In genomic region chr16:66934839-66935318, GRCh38 we compare ENCODE assay signal across 8 cellular contexts. TPM values are rescaled to one million over a fixed set of nuclear protein-coding genes. Genes with fewer than 3 reads are reported as not detected.
A peak's percentile ranks its signal among the peaks of the same experiment; 100 is the strongest.
DNase-seq lines count a peak whose midpoint lies in the region; ATAC-seq and TF ChIP-seq lines count a peak whose summit lies in the region.
"Not testable (repeated sequence)": the region's sequence is repeated elsewhere in the genome, so short reads cannot be mapped to it uniquely, and the experiment has no call there.

No MANE protein-coding gene starts in this region.

- DNase-seq in astrocyte of the cerebellum (ENCODE audit: low read depth); fibroblast of mammary gland (ENCODE audit: low read depth); gastrocnemius medialis: not testable (repeated sequence)
- DNase-seq in medulla oblongata (ENCODE audit: extremely low spot score) = peak; percentile 27

- H3K9ac ChIP-seq in HUES48 (ENCODE audit: low read depth, low read length) = peak overlapping the region; percentile 27

- not testable (repeated sequence) for TF ChIP-seq CTCF in astrocyte of the cerebellum (IDR thresholded peaks at IDR 0.05; ENCODE audit: low read depth, low read length, missing control alignments); fibroblast of mammary gland (conservative IDR thresholded peaks at IDR 0.05; ENCODE audit: control insufficient read depth, insufficient read depth, low read depth, low read length); gastrocnemius medialis (IDR thresholded peaks at IDR 0.05 in 4 of 5, conservative IDR thresholded peaks at IDR 0.05 in 1 of 5)

- TF ChIP-seq POLR2A in gastrocnemius medialis (IDR thresholded peaks at IDR 0.05) = not testable (repeated sequence)

- ATAC-seq in GM19328 (IDR thresholded peaks at IDR 0.05; ENCODE audit: unreplicated experiment) (peak; percentile 21), gastrocnemius medialis (peak; percentile 3 to 8)

- peak overlapping the region; percentile 96 for H3K27ac Mint-ChIP-seq in T-helper 1 cell treated with Interleukin-12 subunit alpha and Interleukin-12 subunit beta and Interleukin-4 antibody, amounts not matched to agents 30 μg/mL and 1 μg/mL, for 36 hours

- H3K4me3 ChIP-seq in ACC112 (ENCODE audit: low read depth, low read length) (peak overlapping the region; percentile 98), HUES48 (ENCODE audit: low read depth, low read length) (peak overlapping the region; percentile 72), astrocyte of the cerebellum (ENCODE audit: low read depth, low read length) (peak overlapping the region; percentile 78), fibroblast of mammary gland (ENCODE audit: control insufficient read depth, low read depth, low read length) (peak overlapping the region; percentile 96), gastrocnemius medialis (peak overlapping the region; percentile 88 to 99 (median 94))

- H3K4me3 Mint-ChIP-seq in T-helper 1 cell treated with Interleukin-12 subunit alpha and Interleukin-12 subunit beta and Interleukin-4 antibody, amounts not matched to agents 30 μg/mL and 1 μg/mL, for 36 hours = peak overlapping the region; percentile 97

- not testable (repeated sequence) for H3K9me3 ChIP-seq in HUES48 (ENCODE audit: control insufficient read depth, insufficient read depth, low read length); gastrocnemius medialis

- in situ Hi-C loops in astrocyte of the cerebellum (cut with HindIII; ENCODE audit: low sequenced_read_pairs) = loop anchor here (5.0 kb wide), 1 partner anchor 167 kb away; no protein-coding TSS in a partner anchor
- in situ Hi-C loops in gastrocnemius medialis (cut with MboI; ENCODE audit: low sequenced_read_pairs in 4 of 4) = not testable (repeated sequence)

- H3K27me3 Mint-ChIP-seq in T-helper 1 cell treated with Interleukin-12 subunit alpha and Interleukin-12 subunit beta and Interleukin-4 antibody, amounts not matched to agents 30 μg/mL and 1 μg/mL, for 36 hours (ENCODE audit: low read depth) = not testable (repeated sequence)

- H3K27ac ChIP-seq in ACC112 (ENCODE audit: low read depth, low read length) = peak overlapping the region; percentile 44; the same call in 1 of the 2 replicates
- H3K27ac ChIP-seq in HUES48 (ENCODE audit: low read depth, low read length) = not testable (repeated sequence)
- peak overlapping the region; percentile 95 to 99 (median 98) for H3K27ac ChIP-seq in gastrocnemius medialis

- H3K4me1 Mint-ChIP-seq in T-helper 1 cell treated with Interleukin-12 subunit alpha and Interleukin-12 subunit beta and Interleukin-4 antibody, amounts not matched to agents 30 μg/mL and 1 μg/mL, for 36 hours (ENCODE audit: low read depth) = peaks cover 35% of the 10 kb centered on the region

- H3K79me2 ChIP-seq in ACC112 (ENCODE audit: control insufficient read depth, insufficient read depth, low read length, unreplicated experiment) = peaks cover 18% of the 10 kb centered on the region

- not testable (repeated sequence) for H3K9me3 Mint-ChIP-seq in T-helper 1 cell treated with Interleukin-12 subunit alpha and Interleukin-12 subunit beta and Interleukin-4 antibody, amounts not matched to agents 30 μg/mL and 1 μg/mL, for 36 hours

- not testable (repeated sequence) for H3K27me3 ChIP-seq in ACC112 (ENCODE audit: insufficient read depth, low read length); gastrocnemius medialis
- H3K27me3 ChIP-seq in HUES48 (ENCODE audit: control insufficient read depth, insufficient read depth, low read length) = peaks cover 13% of the 10 kb centered on the region

- peaks cover 27% of the 10 kb centered on the region for H3K36me3 Mint-ChIP-seq in T-helper 1 cell treated with Interleukin-12 subunit alpha and Interleukin-12 subunit beta and Interleukin-4 antibody, amounts not matched to agents 30 μg/mL and 1 μg/mL, for 36 hours (ENCODE audit: low read depth)

- H2AFZ ChIP-seq in ACC112 (ENCODE audit: low read length, unreplicated experiment) = peak overlapping the region; percentile 78

- H3K4me1 ChIP-seq in ACC112 (ENCODE audit: control insufficient read depth, insufficient read depth, low read length, unreplicated experiment) (peaks cover 10% of the 10 kb centered on the region), gastrocnemius medialis (peaks cover 42 to 53% of the 10 kb centered on the region in 2 donors)
- not testable (repeated sequence) for H3K4me1 ChIP-seq in HUES48 (ENCODE audit: control insufficient read depth, insufficient read depth, low read length)

- intact Hi-C loops in gastrocnemius medialis (cut with DNase I; ENCODE audit: low total_unique reads) = not testable (repeated sequence)

- not testable (repeated sequence) for H3K36me3 ChIP-seq in ACC112 (ENCODE audit: insufficient read depth, low read length); HUES48 (ENCODE audit: control insufficient read depth, insufficient read depth, low read length)
- peaks cover 0 to 42% of the 10 kb centered on the region in 2 donors for H3K36me3 ChIP-seq in gastrocnemius medialis

RNA-seq across cellular contexts. Expression of gene CES2, which starts 0.4 kb away (rescaled TPM):
- 10 to 100 TPM; 25.6 to 48.2 (median 37.7) TPM for total RNA-seq in gastrocnemius medialis

RNA-seq across cellular contexts. Expression of gene CIAO2B, which starts 0.7 kb away (rescaled TPM):
- total RNA-seq in gastrocnemius medialis = 100 to 1,000 TPM; 189 to 338 (median 264) TPM

RNA-seq across cellular contexts. Expression of gene RRAD, which starts 9.5 kb away (rescaled TPM):
- 1,000 to 10,000 TPM in 1 of 4 donors, 100 to 1,000 TPM in 3; 286 to 1,191 (median 655) TPM for total RNA-seq in gastrocnemius medialis

RNA-seq across cellular contexts. Expression of gene CDH16, which starts 16.2 kb away (rescaled TPM):
- total RNA-seq in gastrocnemius medialis = under 1 TPM in 3 of 4 donors, not detected in 1; 0.10 to 0.87 (median 0.16) TPM

RNA-seq across cellular contexts. Expression of gene CES3, which starts 26.2 kb away (rescaled TPM):
- total RNA-seq in gastrocnemius medialis = 10 to 100 TPM; 10.3 to 30.3 (median 12.9) TPM
